Comparison of ENCODE assay signal across 11 cellular contexts in the genomic region with DNA sequence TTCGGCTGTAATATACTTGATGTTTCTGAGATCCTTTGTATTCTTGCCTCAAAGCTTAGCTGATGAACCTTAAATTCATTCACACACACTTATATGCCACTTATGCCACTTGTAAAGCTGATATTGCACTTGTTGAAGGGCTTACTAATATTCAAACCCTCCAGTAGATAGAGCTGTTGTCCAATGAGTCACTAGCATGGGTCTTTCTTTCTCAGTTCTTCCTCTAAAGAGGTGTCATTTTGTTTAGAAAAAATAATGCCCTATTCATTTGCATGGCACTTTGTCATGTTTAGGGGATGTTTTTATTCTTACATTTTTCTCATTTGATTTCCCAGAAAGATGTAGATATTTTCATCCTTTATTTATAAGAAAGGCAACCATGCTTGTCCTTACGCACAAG. TPM values are rescaled to one million over a fixed set of nuclear protein-coding genes. Genes with fewer than 3 reads are reported as not detected.
A peak's percentile ranks its signal among the peaks of the same experiment; 100 is the strongest.
DNase-seq lines count a peak whose midpoint lies in the region; ATAC-seq, FAIRE-seq and TF ChIP-seq lines count a peak whose summit lies in the region.
"Had no signal": no experiment of that assay in that cellular context is flagged by ENCODE, and none has a peak within 500 bp of the region (broad histone marks: within the 10 kb centered on the region; RNA-seq: fewer than 3 reads in every experiment).

No MANE protein-coding gene starts in this region.

- TF ChIP-seq CTCF in HEK293 (tag by site-specific recombination; IDR thresholded peaks at IDR 0.05) = peak; percentile 34
- no peak for TF ChIP-seq CTCF in pancreas (IDR thresholded peaks at IDR 0.05)

- intact Hi-C loops in pancreas (cut with DNase I) = no loop called here

- WGBS in pancreas, 2 donors = 89% methylated on average over 2 of the region's 2 CpGs

- no peaks in the 10 kb centered on the region for H3K27me3 ChIP-seq in pancreas

- no peak overlapping the region for H3K4me3 Mint-ChIP-seq in T-helper 17 cell
- H3K4me3 Mint-ChIP-seq: CD4-positive, alpha-beta memory T cell had no signal

- H3K4me3 ChIP-seq in HEK293 (ENCODE audit: low read depth, low read length) (no peak overlapping the region), pancreas (no peak overlapping the region)
- H3K4me3 ChIP-seq: HAP-1 had no signal

- CTCF ChIA-PET in HEK293 (lab: Yijun Ruan, JAX) = interaction anchor here (0.7 to 0.9 kb wide), 3 partner anchors 36 to 270 kb away, joined by 3 read pairs; no protein-coding TSS in a partner anchor

- no peak for FAIRE-seq in pancreas (lab: Jason Lieb, UNC)

- H3K27ac Mint-ChIP-seq in T-helper 17 cell = peak overlapping the region; percentile 27

- H3K36me3 ChIP-seq in HEK293 (ENCODE audit: control insufficient read depth in 2 of 2, insufficient read depth in 1 of 2, low read length in 2 of 2) (peaks cover 2 to 7% of the 10 kb centered on the region in 2 experiments), pancreas (no peaks in the 10 kb centered on the region)

- POLR2A ChIA-PET in HEK293 (lab: Yijun Ruan, JAX) = no interaction called here

- peak; percentile 81 to 87 for ATAC-seq in activated CD4-positive, CD25-positive, alpha-beta regulatory T cell treated with anti-CD3 and anti-CD28 coated beads, Interleukin-2, amount 50 U/mL, for 24 hours
- ATAC-seq in T-helper 17 cell = no peak
- ATAC-seq in pancreas = peak; percentile 49 to 86 (median 72)
- ATAC-seq in GM19324 (IDR thresholded peaks at IDR 0.05; ENCODE audit: low FRiP score, unreplicated experiment) = no peak
- no peak for ATAC-seq in GM21825 (IDR thresholded peaks at IDR 0.05; ENCODE audit: unreplicated experiment)
- no peak for ATAC-seq in HG03095 (IDR thresholded peaks at IDR 0.05; ENCODE audit: unreplicated experiment)

- no peak overlapping the region for H3K27ac ChIP-seq in HEK293 (ENCODE audit: extremely low read depth, low read depth, low read length)
- peak overlapping the region in 2 of 4 donors; percentile 3 to 18 for H3K27ac ChIP-seq in pancreas

- peaks cover 3% of the 10 kb centered on the region for H3K36me3 Mint-ChIP-seq in T-helper 17 cell (ENCODE audit: low read depth)

- no peak for DNase-seq in activated CD4-positive, CD25-positive, alpha-beta regulatory T cell treated with anti-CD3 and anti-CD28 coated beads, Interleukin-2, amount 50 U/mL, for 72 hours
- DNase-seq in T-helper 17 cell (no peak), pancreas (no peak)
- DNase-seq: CD4-positive, alpha-beta memory T cell; NCI-H2171 treated with DMSO at 0.1 percent for 48 hours had no signal

- H3K9me3 ChIP-seq in HEK293 (ENCODE audit: control insufficient read depth, insufficient read depth, low read depth, low read length) (no peaks in the 10 kb centered on the region), T-helper 17 cell (ENCODE audit: control insufficient read depth, low read length, poor library complexity, severe bottlenecking) (no peaks in the 10 kb centered on the region), pancreas (no peaks in the 10 kb centered on the region)
- H3K9me3 ChIP-seq: HAP-1 had no signal

- H3K4me1 ChIP-seq in HEK293 (ENCODE audit: control insufficient read depth, insufficient read depth, low read length) (no peaks in the 10 kb centered on the region), pancreas (peaks cover 8 to 38% (median 19%) of the 10 kb centered on the region in 3 donors)

- H3K27me3 Mint-ChIP-seq in T-helper 17 cell = no peaks in the 10 kb centered on the region
- H3K27me3 Mint-ChIP-seq: CD4-positive, alpha-beta memory T cell had no signal

- H3K4me1 Mint-ChIP-seq in T-helper 17 cell = peaks cover 23% of the 10 kb centered on the region

TF ChIP-seq in HEK293, 187 proteins besides CTCF, POLR2A, EP300 and RAD21:
- TF ChIP-seq ZNF514 (tag by site-specific recombination; IDR thresholded peaks at IDR 0.05) (no peak), ZNF391 (tag by site-specific recombination; IDR thresholded peaks at IDR 0.05; ENCODE audit: borderline replicate concordance, low read depth) (no peak), TCF7L2 (IDR thresholded peaks at IDR 0.05; ENCODE audit: borderline replicate concordance, low read depth, low read length) (no peak), ZBTB21 (tag by site-specific recombination; IDR thresholded peaks at IDR 0.05) (no peak), ZNF76 (tag by site-specific recombination; IDR thresholded peaks at IDR 0.05; ENCODE audit: borderline replicate concordance, low read depth) (no peak), SCRT2 (tag by site-specific recombination; IDR thresholded peaks at IDR 0.05) (peak; percentile 66), ZNF132 (tag by site-specific recombination; IDR thresholded peaks at IDR 0.05; ENCODE audit: borderline replicate concordance) (no peak), ZNF654 (tag by site-specific recombination; IDR thresholded peaks at IDR 0.05; ENCODE audit: low read depth) (peak; percentile 32; the same call in 1 of the 2 replicates), GLIS2 (tag by site-specific recombination; IDR thresholded peaks at IDR 0.05) (no peak), ZNF202 (tag by site-specific recombination; IDR thresholded peaks at IDR 0.05; ENCODE audit: borderline replicate concordance) (no peak), SCRT1 (tag by site-specific recombination; IDR thresholded peaks at IDR 0.05; ENCODE audit: borderline replicate concordance) (no peak)
- TF ChIP-seq, protein P1, sequence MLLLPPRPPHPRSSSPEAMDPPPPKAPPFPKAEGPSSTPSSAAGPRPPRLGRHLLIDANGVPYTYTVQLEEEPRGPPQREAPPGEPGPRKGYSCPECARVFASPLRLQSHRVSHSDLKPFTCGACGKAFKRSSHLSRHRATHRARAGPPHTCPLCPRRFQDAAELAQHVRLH (tag by site-specific recombination; IDR thresholded peaks at IDR 0.05) = no peak
- TF ChIP-seq, protein P2, sequence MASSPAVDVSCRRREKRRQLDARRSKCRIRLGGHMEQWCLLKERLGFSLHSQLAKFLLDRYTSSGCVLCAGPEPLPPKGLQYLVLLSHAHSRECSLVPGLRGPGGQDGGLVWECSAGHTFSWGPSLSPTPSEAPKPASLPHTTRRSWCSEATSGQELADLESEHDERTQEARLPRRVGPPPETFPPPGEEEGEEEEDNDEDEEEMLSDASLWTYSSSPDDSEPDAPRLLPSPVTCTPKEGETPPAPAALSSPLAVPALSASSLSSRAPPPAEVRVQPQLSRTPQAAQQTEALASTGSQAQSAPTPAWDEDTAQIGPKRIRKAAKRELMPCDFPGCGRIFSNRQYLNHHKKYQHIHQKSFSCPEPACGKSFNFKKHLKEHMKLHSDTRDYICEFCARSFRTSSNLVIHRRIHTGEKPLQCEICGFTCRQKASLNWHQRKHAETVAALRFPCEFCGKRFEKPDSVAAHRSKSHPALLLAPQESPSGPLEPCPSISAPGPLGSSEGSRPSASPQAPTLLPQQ (tag by site-specific recombination; IDR thresholded peaks at IDR 0.05) = no peak

RNA-seq across cellular contexts. Expression of a gene that starts 56.4 kb away (rescaled TPM):
- 10 to 100 TPM; 62.2 to 71.0 TPM for total RNA-seq in T-helper 17 cell
- total RNA-seq in pancreas = 10 to 100 TPM; 22.0 to 46.8 (median 32.6) TPM
- 10 to 100 TPM; 14.6 to 20.5 TPM for polyA plus RNA-seq in pancreas

Comparison
In these comparisons a context has a peak if more than half of its experiments do, and no peak if none do; other contexts are left out.
1. ATAC-seq: peak in activated CD4-positive, CD25-positive, alpha-beta regulatory T cell treated with anti-CD3 and anti-CD28 coated beads, Interleukin-2, amount 50 U/mL, for 24 hours (2 of 2) and pancreas (4 of 4); none in T-helper 17 cell (single experiment), GM19324 (single experiment), GM21825 (single experiment) and HG03095 (single experiment).